ENCODE assay signal across 28 cellular contexts in genomic region chr3:171441381-171441780, GRCh38.
"Had no signal": no experiment of that assay in that cellular context is flagged by ENCODE, and none has a peak within 500 bp of the region (broad histone marks: within the 10 kb centered on the region; RNA-seq: fewer than 3 reads in every experiment).

No MANE protein-coding gene starts in this region.

- FAIRE-seq: K562 had no signal

- H3K36me3 ChIP-seq: cardiac muscle cell, WERI-Rb-1 had no signal

- DNase-seq: activated CD4-positive, alpha-beta T cell treated with anti-CD3 and anti-CD28 coated beads, Interleukin-2, amount 10 ng/mL, durations not matched to agents 24 days and 14 days; activated CD4-positive, alpha-beta T cell treated with anti-CD3 and anti-CD28 coated beads, Interleukin-2, amount 50 U/mL, for 4 hours; activated CD8-positive, alpha-beta T cell treated with anti-CD3 and anti-CD28 coated beads for 36 hours; activated gamma-delta T cell; activated naive CD4-positive, alpha-beta T cell treated with Interleukin-2 at 50 U/mL for 16 hours; activated naive CD8-positive, alpha-beta T cell treated with anti-CD3 and anti-CD28 coated beads, Interleukin-2, amount 50 U/mL, for 24 hours; activated T-cell treated with anti-CD3 and anti-CD28 coated beads, Interleukin-2, amount 50 U/mL, for 24 hours; anterior cingulate cortex; NCI-H1092 treated with DMSO at 0.1 percent for 48 hours; NCI-H1417; NCI-H146; NCI-H187; NCI-H2029 treated with DMSO at 0.1 percent for 48 hours; NCI-H2107; NCI-H226; NCI-H524 treated with DMSO at 0.1 percent for 48 hours; RPMI8226; T1000; WERI-Rb-1 had no signal

- H3K9me3 Mint-ChIP-seq: activated CD4-positive, alpha-beta T cell treated with anti-CD3 and anti-CD28 coated beads, Interleukin-2, amount 10 ng/mL, durations not matched to agents 24 days and 14 days; activated CD8-positive, alpha-beta T cell treated with anti-CD3 and anti-CD28 coated beads for 36 hours; activated naive CD8-positive, alpha-beta T cell treated with anti-CD3 and anti-CD28 coated beads, Interleukin-2, amount 50 U/mL, for 24 hours; activated T-cell treated with anti-CD3 and anti-CD28 coated beads, Interleukin-2, amount 50 U/mL, for 24 hours; activated T-helper 2 cell treated with anti-CD3 and anti-CD28 coated beads, Interferon-gamma antibody, Interleukin-2, Interleukin-4, amounts not matched to agents 10 μg/mL and 5 μg/mL and 100 μg/mL, durations not matched to agents 14 hours and 24 hours and 36 hours; brain; central memory CD8-positive, alpha-beta T cell had no signal

- H3K27ac Mint-ChIP-seq: activated CD4-positive, alpha-beta T cell treated with anti-CD3 and anti-CD28 coated beads, Interleukin-2, amount 10 ng/mL, durations not matched to agents 24 days and 14 days; activated CD8-positive, alpha-beta T cell treated with anti-CD3 and anti-CD28 coated beads for 36 hours; activated naive CD8-positive, alpha-beta T cell; activated naive CD8-positive, alpha-beta T cell treated with anti-CD3 and anti-CD28 coated beads, Interleukin-2, amount 50 U/mL, for 24 hours; activated T-cell treated with anti-CD3 and anti-CD28 coated beads, Interleukin-2, amount 50 U/mL, for 24 hours; activated T-helper 2 cell treated with anti-CD3 and anti-CD28 coated beads, Interferon-gamma antibody, Interleukin-2, Interleukin-4, amounts not matched to agents 10 μg/mL and 5 μg/mL and 100 μg/mL, durations not matched to agents 14 hours and 24 hours and 36 hours; brain had no signal

- ATAC-seq: activated CD8-positive, alpha-beta T cell treated with anti-CD3 and anti-CD28 coated beads for 36 hours; activated naive CD8-positive, alpha-beta T cell treated with anti-CD3 and anti-CD28 coated beads, Interleukin-2, amount 50 U/mL, for 24 hours; K562; Panc1; Right ventricle myocardium inferior had no signal

- H3K27ac ChIP-seq: cardiac muscle cell, SK-N-MC, WERI-Rb-1 had no signal

- H3K27me3 ChIP-seq: cardiac muscle cell had no signal

- H3K27me3 Mint-ChIP-seq: activated CD4-positive, alpha-beta T cell treated with anti-CD3 and anti-CD28 coated beads, Interleukin-2, amount 10 ng/mL, durations not matched to agents 24 days and 14 days; activated CD8-positive, alpha-beta T cell treated with anti-CD3 and anti-CD28 coated beads for 36 hours; activated naive CD8-positive, alpha-beta T cell; activated naive CD8-positive, alpha-beta T cell treated with anti-CD3 and anti-CD28 coated beads, Interleukin-2, amount 50 U/mL, for 24 hours; activated T-cell treated with anti-CD3 and anti-CD28 coated beads, Interleukin-2, amount 50 U/mL, for 24 hours; brain; central memory CD8-positive, alpha-beta T cell had no signal

- H3K4me3 ChIP-seq: cardiac muscle cell, K562, SK-N-MC had no signal

- H3K4me3 Mint-ChIP-seq: activated CD4-positive, alpha-beta T cell treated with anti-CD3 and anti-CD28 coated beads, Interleukin-2, amount 10 ng/mL, durations not matched to agents 24 days and 14 days; activated CD8-positive, alpha-beta T cell treated with anti-CD3 and anti-CD28 coated beads for 36 hours; activated naive CD8-positive, alpha-beta T cell; activated naive CD8-positive, alpha-beta T cell treated with anti-CD3 and anti-CD28 coated beads, Interleukin-2, amount 50 U/mL, for 24 hours; activated T-cell treated with anti-CD3 and anti-CD28 coated beads, Interleukin-2, amount 50 U/mL, for 24 hours; brain; central memory CD8-positive, alpha-beta T cell had no signal
